Comparison of ENCODE assay signal across 1 cellular context in genomic region chr3:67437090-67437489, GRCh38.
TF ChIP-seq lines count a peak whose summit lies in the region.

No MANE protein-coding gene starts in this region.

TF ChIP-seq in GM23338, 12 proteins besides CTCF, POLR2A, EP300 and RAD21 (continued from another document):
- TF ChIP-seq ETS1 (IDR thresholded peaks at IDR 0.05) (no peak), NANOG (IDR thresholded peaks at IDR 0.05; ENCODE audit: borderline replicate concordance) (no peak), STAT1 (IDR thresholded peaks at IDR 0.05; ENCODE audit: unreplicated experiment) (no peak), JUNB (IDR thresholded peaks at IDR 0.05; ENCODE audit: unreplicated experiment) (no peak), ZNF462 (CRISPR knock-in tag; IDR thresholded peaks at IDR 0.05) (no peak)
